ENCODE assay signal across 1 cellular context in the genomic region with DNA sequence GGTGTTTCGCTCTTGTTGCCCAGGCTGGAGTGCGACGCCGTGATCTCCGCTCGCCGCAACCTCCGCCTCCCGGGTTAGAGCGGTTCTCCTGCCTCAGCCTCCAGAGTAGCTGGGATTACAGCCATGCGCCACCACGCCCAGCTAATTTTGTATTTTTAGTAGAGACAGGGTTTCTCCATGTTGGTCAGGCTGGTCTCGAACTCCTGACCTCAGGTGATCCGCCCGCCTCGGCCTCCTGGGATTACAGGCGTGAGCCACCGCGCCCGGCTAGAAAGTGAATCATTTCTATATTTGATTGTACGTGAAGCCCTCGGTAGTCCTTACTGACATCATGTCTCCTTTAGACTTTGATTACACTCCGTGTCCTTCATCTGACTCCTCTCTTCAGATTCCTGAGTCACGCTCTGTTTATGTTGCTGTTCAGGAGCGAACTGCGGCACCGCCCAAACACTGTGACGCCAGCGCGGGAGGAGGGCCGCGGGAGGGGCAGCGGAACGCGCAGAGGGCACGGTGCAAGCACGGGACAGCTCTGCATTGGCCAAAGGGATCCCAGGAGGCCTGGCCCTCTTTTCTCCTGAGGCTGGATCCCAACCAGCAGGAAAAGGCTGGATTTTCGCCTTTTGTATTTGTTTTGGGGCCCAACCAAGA.
A peak's percentile ranks its signal among the peaks of the same experiment; 100 is the strongest.
TF ChIP-seq lines count a peak whose summit lies in the region.

No MANE protein-coding gene starts in this region.

TF ChIP-seq in K562, 482 proteins besides CTCF, POLR2A, EP300 and RAD21 (continued from another document and continues in another):
- TF ChIP-seq, protein P1, sequence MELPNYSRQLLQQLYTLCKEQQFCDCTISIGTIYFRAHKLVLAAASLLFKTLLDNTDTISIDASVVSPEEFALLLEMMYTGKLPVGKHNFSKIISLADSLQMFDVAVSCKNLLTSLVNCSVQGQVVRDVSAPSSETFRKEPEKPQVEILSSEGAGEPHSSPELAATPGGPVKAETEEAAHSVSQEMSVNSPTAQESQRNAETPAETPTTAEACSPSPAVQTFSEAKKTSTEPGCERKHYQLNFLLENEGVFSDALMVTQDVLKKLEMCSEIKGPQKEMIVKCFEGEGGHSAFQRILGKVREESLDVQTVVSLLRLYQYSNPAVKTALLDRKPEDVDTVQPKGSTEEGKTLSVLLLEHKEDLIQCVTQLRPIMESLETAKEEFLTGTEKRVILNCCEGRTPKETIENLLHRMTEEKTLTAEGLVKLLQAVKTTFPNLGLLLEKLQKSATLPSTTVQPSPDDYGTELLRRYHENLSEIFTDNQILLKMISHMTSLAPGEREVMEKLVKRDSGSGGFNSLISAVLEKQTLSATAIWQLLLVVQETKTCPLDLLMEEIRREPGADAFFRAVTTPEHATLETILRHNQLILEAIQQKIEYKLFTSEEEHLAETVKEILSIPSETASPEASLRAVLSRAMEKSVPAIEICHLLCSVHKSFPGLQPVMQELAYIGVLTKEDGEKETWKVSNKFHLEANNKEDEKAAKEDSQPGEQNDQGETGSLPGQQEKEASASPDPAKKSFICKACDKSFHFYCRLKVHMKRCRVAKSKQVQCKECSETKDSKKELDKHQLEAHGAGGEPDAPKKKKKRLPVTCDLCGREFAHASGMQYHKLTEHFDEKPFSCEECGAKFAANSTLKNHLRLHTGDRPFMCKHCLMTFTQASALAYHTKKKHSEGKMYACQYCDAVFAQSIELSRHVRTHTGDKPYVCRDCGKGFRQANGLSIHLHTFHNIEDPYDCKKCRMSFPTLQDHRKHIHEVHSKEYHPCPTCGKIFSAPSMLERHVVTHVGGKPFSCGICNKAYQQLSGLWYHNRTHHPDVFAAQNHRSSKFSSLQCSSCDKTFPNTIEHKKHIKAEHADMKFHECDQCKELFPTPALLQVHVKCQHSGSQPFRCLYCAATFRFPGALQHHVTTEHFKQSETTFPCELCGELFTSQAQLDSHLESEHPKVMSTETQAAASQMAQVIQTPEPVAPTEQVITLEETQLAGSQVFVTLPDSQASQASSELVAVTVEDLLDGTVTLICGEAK (IDR thresholded peaks at IDR 0.05): no peak
- TF ChIP-seq, protein P1 (CRISPR knock-in tag; IDR thresholded peaks at IDR 0.05): no peak
- TF ChIP-seq MIER1 (IDR thresholded peaks at IDR 0.05; ENCODE audit: low read depth): no peak
- TF ChIP-seq NFE2 (IDR thresholded peaks at IDR 0.05; ENCODE audit: low read depth): peak; percentile 93
- no peak for TF ChIP-seq THAP7 (CRISPR knock-in tag; IDR thresholded peaks at IDR 0.05)
- TF ChIP-seq MAFK (IDR thresholded peaks at IDR 0.05; ENCODE audit: low read length): peak; percentile 70
- no peak for TF ChIP-seq ZNF449 (CRISPR knock-in tag; IDR thresholded peaks at IDR 0.05)
- TF ChIP-seq, protein P2, sequence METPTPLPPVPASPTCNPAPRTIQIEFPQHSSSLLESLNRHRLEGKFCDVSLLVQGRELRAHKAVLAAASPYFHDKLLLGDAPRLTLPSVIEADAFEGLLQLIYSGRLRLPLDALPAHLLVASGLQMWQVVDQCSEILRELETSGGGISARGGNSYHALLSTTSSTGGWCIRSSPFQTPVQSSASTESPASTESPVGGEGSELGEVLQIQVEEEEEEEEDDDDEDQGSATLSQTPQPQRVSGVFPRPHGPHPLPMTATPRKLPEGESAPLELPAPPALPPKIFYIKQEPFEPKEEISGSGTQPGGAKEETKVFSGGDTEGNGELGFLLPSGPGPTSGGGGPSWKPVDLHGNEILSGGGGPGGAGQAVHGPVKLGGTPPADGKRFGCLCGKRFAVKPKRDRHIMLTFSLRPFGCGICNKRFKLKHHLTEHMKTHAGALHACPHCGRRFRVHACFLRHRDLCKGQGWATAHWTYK (CRISPR knock-in tag; IDR thresholded peaks at IDR 0.05): no peak
- no peak for TF ChIP-seq MCM5 (IDR thresholded peaks at IDR 0.05; ENCODE audit: low read depth)
- no peak for TF ChIP-seq PPARD (CRISPR knock-in tag; IDR thresholded peaks at IDR 0.05)
- TF ChIP-seq LCOR (CRISPR knock-in tag; IDR thresholded peaks at IDR 0.05): peak; percentile 65; the same call in 1 of the 2 replicates
- peak; percentile 9 for TF ChIP-seq RBBP5 (IDR thresholded peaks at IDR 0.05; ENCODE audit: borderline replicate concordance, insufficient read depth, low read length, poor library complexity, severe bottlenecking)
- TF ChIP-seq, protein P3, sequence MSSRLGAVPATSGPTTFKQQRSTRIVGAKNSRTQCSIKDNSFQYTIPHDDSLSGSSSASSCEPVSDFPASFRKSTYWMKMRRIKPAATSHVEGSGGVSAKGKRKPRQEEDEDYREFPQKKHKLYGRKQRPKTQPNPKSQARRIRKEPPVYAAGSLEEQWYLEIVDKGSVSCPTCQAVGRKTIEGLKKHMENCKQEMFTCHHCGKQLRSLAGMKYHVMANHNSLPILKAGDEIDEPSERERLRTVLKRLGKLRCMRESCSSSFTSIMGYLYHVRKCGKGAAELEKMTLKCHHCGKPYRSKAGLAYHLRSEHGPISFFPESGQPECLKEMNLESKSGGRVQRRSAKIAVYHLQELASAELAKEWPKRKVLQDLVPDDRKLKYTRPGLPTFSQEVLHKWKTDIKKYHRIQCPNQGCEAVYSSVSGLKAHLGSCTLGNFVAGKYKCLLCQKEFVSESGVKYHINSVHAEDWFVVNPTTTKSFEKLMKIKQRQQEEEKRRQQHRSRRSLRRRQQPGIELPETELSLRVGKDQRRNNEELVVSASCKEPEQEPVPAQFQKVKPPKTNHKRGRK (tag; IDR thresholded peaks at IDR 0.05): no peak
- no peak for TF ChIP-seq HLTF (IDR thresholded peaks at IDR 0.05)
- no peak for TF ChIP-seq CCNT2 (IDR thresholded peaks at IDR 0.05; ENCODE audit: borderline replicate concordance, extremely low read depth, insufficient read length, low read depth, low read length)
- no peak for TF ChIP-seq PHB (CRISPR knock-in tag; IDR thresholded peaks at IDR 0.05)
- TF ChIP-seq ZNF431 (CRISPR knock-in tag; IDR thresholded peaks at IDR 0.05): no peak
- TF ChIP-seq ZZZ3 (IDR thresholded peaks at IDR 0.05): no peak
- peak; percentile 90 to 97 for TF ChIP-seq MAZ (CRISPR knock-in tag; conservative IDR thresholded peaks at IDR 0.05 in 1 of 2, IDR thresholded peaks at IDR 0.05 in 1 of 2)
- TF ChIP-seq, protein P4, sequence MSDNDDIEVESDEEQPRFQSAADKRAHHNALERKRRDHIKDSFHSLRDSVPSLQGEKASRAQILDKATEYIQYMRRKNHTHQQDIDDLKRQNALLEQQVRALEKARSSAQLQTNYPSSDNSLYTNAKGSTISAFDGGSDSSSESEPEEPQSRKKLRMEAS (CRISPR knock-in tag; IDR thresholded peaks at IDR 0.05): peak; percentile 33; the same call in 1 of the 2 replicates
- TF ChIP-seq SREBF2 (CRISPR knock-in tag; IDR thresholded peaks at IDR 0.05): no peak
- TF ChIP-seq GATA2 (CRISPR knock-in tag; IDR thresholded peaks at IDR 0.05): no peak
- TF ChIP-seq THRB (CRISPR knock-in tag; conservative IDR thresholded peaks at IDR 0.05): no peak
- no peak for TF ChIP-seq SP2 (IDR thresholded peaks at IDR 0.05; ENCODE audit: extremely low read depth, low read depth, low read length, poor library complexity, severe bottlenecking)
- TF ChIP-seq RUNX1 (IDR thresholded peaks at IDR 0.05; ENCODE audit: low read depth): no peak
- TF ChIP-seq RBM22 (IDR thresholded peaks at IDR 0.05; ENCODE audit: low read depth, low read length, poor library complexity, severe bottlenecking): no peak
- TF ChIP-seq ZNF696 (CRISPR knock-in tag; conservative IDR thresholded peaks at IDR 0.05): no peak
- no peak for TF ChIP-seq ZNF436 (CRISPR knock-in tag; IDR thresholded peaks at IDR 0.05)
- no peak for TF ChIP-seq HIVEP1 (CRISPR knock-in tag; IDR thresholded peaks at IDR 0.05)
- TF ChIP-seq TCF7L2 (IDR thresholded peaks at IDR 0.05; ENCODE audit: low read depth, low read length): no peak
- no peak for TF ChIP-seq TFE3 (CRISPR knock-in tag; IDR thresholded peaks at IDR 0.05)
- no peak for TF ChIP-seq ZFPM2 (CRISPR knock-in tag; IDR thresholded peaks at IDR 0.05)
- no peak for TF ChIP-seq ZNF133 (CRISPR knock-in tag; IDR thresholded peaks at IDR 0.05)
- TF ChIP-seq ZFX (CRISPR knock-in tag; IDR thresholded peaks at IDR 0.05): peak; percentile 42
- TF ChIP-seq CREM (IDR thresholded peaks at IDR 0.05; ENCODE audit: low read depth): peak; percentile 93
- TF ChIP-seq, protein P5, sequence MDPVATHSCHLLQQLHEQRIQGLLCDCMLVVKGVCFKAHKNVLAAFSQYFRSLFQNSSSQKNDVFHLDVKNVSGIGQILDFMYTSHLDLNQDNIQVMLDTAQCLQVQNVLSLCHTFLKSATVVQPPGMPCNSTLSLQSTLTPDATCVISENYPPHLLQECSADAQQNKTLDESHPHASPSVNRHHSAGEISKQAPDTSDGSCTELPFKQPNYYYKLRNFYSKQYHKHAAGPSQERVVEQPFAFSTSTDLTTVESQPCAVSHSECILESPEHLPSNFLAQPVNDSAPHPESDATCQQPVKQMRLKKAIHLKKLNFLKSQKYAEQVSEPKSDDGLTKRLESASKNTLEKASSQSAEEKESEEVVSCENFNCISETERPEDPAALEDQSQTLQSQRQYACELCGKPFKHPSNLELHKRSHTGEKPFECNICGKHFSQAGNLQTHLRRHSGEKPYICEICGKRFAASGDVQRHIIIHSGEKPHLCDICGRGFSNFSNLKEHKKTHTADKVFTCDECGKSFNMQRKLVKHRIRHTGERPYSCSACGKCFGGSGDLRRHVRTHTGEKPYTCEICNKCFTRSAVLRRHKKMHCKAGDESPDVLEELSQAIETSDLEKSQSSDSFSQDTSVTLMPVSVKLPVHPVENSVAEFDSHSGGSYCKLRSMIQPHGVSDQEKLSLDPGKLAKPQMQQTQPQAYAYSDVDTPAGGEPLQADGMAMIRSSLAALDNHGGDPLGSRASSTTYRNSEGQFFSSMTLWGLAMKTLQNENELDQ (CRISPR knock-in tag; IDR thresholded peaks at IDR 0.05; ENCODE audit: borderline replicate concordance): no peak
